Comparison of ENCODE assay signal across 23 cellular contexts in the genomic region with DNA sequence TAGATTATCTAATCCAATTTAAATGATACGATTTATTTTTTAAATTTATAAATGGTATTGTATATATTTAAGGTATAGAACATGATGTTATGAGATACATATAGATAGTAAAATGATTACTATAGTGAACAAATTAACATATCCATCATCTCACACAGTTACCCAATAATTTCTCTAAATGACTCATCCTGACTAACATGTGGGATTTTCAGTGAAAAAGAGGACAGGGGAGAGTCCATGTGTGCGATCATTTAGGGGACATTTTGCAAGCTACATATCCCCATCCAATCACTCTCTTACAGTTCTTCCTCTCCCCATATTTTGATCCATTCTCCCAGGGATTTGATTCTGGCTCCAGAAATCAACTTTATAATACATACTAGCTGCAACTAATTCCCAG.
DNase-seq lines count a peak whose midpoint lies in the region; ATAC-seq and TF ChIP-seq lines count a peak whose summit lies in the region.
"Had no signal": no experiment of that assay in that cellular context is flagged by ENCODE, and none has a peak within 500 bp of the region (broad histone marks: within the 10 kb centered on the region; RNA-seq: fewer than 3 reads in every experiment).

No MANE protein-coding gene starts in this region.

- peak overlapping the region; percentile 44 for H3K27ac Mint-ChIP-seq in activated T-helper 1 cell treated with anti-CD3 and anti-CD28 coated beads, Interleukin-12 subunit alpha, Interleukin-12 subunit beta, Interleukin-2, Interleukin-4 antibody, amounts not matched to agents 30 ng/mL and 10 ng/mL and 1 ng/mL, durations not matched to agents 14 hours and 24 hours and 36 hours
- H3K27ac Mint-ChIP-seq in activated CD8-positive, alpha-beta T cell treated with anti-CD3 and anti-CD28 coated beads for 36 hours, result no peak overlapping the region
- H3K27ac Mint-ChIP-seq: CD8-positive, alpha-beta T cell; memory B cell; progenitor cell of endocrine pancreas; type B pancreatic cell had no signal

- no peak overlapping the region for H3K4me3 ChIP-seq in foreskin fibroblast (ENCODE audit: low read depth in 1 of 2, low read length in 2 of 2)

- TF ChIP-seq CTCF in foreskin fibroblast (IDR thresholded peaks at IDR 0.05; ENCODE audit: low read depth, low read length), result no peak
- TF ChIP-seq CTCF in activated CD8-positive, alpha-beta T cell treated with anti-CD3 and anti-CD28 coated beads for 36 hours (IDR thresholded peaks at IDR 0.05), result no peak

- CTCF ChIA-PET in activated CD8-positive, alpha-beta T cell treated with anti-CD3 and anti-CD28 coated beads for 36 hours (lab: Charles Lee), result no interaction called here

- no peaks in the 10 kb centered on the region for H3K9me3 Mint-ChIP-seq in activated T-helper 1 cell treated with anti-CD3 and anti-CD28 coated beads, Interleukin-12 subunit alpha, Interleukin-12 subunit beta, Interleukin-2, Interleukin-4 antibody, amounts not matched to agents 30 ng/mL and 10 ng/mL and 1 ng/mL, durations not matched to agents 14 hours and 24 hours and 36 hours
- no peaks in the 10 kb centered on the region for H3K9me3 Mint-ChIP-seq in activated CD8-positive, alpha-beta T cell treated with anti-CD3 and anti-CD28 coated beads for 36 hours
- H3K9me3 Mint-ChIP-seq: CD8-positive, alpha-beta T cell; memory B cell; type B pancreatic cell had no signal

- POLR2A ChIA-PET in activated CD8-positive, alpha-beta T cell treated with anti-CD3 and anti-CD28 coated beads for 36 hours (lab: Charles Lee), result no interaction called here

- DNase-seq in ELR (ENCODE audit: low read depth) (peak; percentile 42), HCEC 1CT (peak; percentile 56), foreskin fibroblast (peak; percentile 10 to 34)
- no peak for DNase-seq in activated T-helper 1 cell treated with anti-CD3 and anti-CD28 coated beads, Interleukin-12 subunit alpha, Interleukin-12 subunit beta, Interleukin-2, Interleukin-4 antibody, amounts not matched to agents 30 ng/mL and 10 ng/mL and 1 ng/mL, durations not matched to agents 14 hours and 24 hours and 36 hours (ENCODE audit: low spot score)
- no peak for DNase-seq in activated CD8-positive, alpha-beta T cell treated with anti-CD3 and anti-CD28 coated beads for 36 hours
- DNase-seq: activated CD4-positive, alpha-beta T cell treated with anti-CD3 and anti-CD28 coated beads, Interleukin-2, amount 50 U/mL, for 4 hours; activated CD8-positive, alpha-beta memory T cell treated with anti-CD3 and anti-CD28 coated beads, Interleukin-2, amount 50 U/mL, for 4 hours; activated gamma-delta T cell treated with Interleukin-2 at 50 U/mL for 16 hours; brain microvascular endothelial cell; CD8-positive, alpha-beta T cell; GF-D8; KBM-7; left colon; NCI-H1092; NCI-H187 treated with DMSO at 0.1 percent for 48 hours; NCI-H526 treated with DMSO at 0.1 percent for 48 hours; T-helper 9 cell; WERI-Rb-1 had no signal

- H3K4me3 Mint-ChIP-seq in activated T-helper 1 cell treated with anti-CD3 and anti-CD28 coated beads, Interleukin-12 subunit alpha, Interleukin-12 subunit beta, Interleukin-2, Interleukin-4 antibody, amounts not matched to agents 30 ng/mL and 10 ng/mL and 1 ng/mL, durations not matched to agents 14 hours and 24 hours and 36 hours, result no peak overlapping the region
- H3K4me3 Mint-ChIP-seq in activated CD8-positive, alpha-beta T cell treated with anti-CD3 and anti-CD28 coated beads for 36 hours, result no peak overlapping the region
- H3K4me3 Mint-ChIP-seq: CD8-positive, alpha-beta T cell; memory B cell; type B pancreatic cell had no signal

- H3K36me3 Mint-ChIP-seq in activated T-helper 1 cell treated with anti-CD3 and anti-CD28 coated beads, Interleukin-12 subunit alpha, Interleukin-12 subunit beta, Interleukin-2, Interleukin-4 antibody, amounts not matched to agents 30 ng/mL and 10 ng/mL and 1 ng/mL, durations not matched to agents 14 hours and 24 hours and 36 hours (ENCODE audit: low read depth), result peaks cover 1% of the 10 kb centered on the region
- H3K36me3 Mint-ChIP-seq in activated CD8-positive, alpha-beta T cell treated with anti-CD3 and anti-CD28 coated beads for 36 hours (ENCODE audit: low read depth), result peaks cover 12% of the 10 kb centered on the region

- intact Hi-C loops in activated T-helper 1 cell treated with anti-CD3 and anti-CD28 coated beads, Interleukin-12 subunit alpha, Interleukin-12 subunit beta, Interleukin-2, Interleukin-4 antibody, amounts not matched to agents 30 ng/mL and 10 ng/mL and 1 ng/mL, durations not matched to agents 14 hours and 24 hours and 36 hours (cut with micrococcal nuclease), result loop anchor here (5.0 kb wide), 1 partner anchor 89 kb away; a partner anchor contains a TSS
- intact Hi-C loops in activated CD8-positive, alpha-beta T cell treated with anti-CD3 and anti-CD28 coated beads for 36 hours (cut with micrococcal nuclease), result no loop called here

- peaks cover 4% of the 10 kb centered on the region for H3K4me1 Mint-ChIP-seq in activated T-helper 1 cell treated with anti-CD3 and anti-CD28 coated beads, Interleukin-12 subunit alpha, Interleukin-12 subunit beta, Interleukin-2, Interleukin-4 antibody, amounts not matched to agents 30 ng/mL and 10 ng/mL and 1 ng/mL, durations not matched to agents 14 hours and 24 hours and 36 hours (ENCODE audit: low read depth)
- peaks cover 4% of the 10 kb centered on the region for H3K4me1 Mint-ChIP-seq in activated CD8-positive, alpha-beta T cell treated with anti-CD3 and anti-CD28 coated beads for 36 hours (ENCODE audit: low read depth)
- H3K4me1 Mint-ChIP-seq: memory B cell had no signal

- H3K27me3 Mint-ChIP-seq in activated T-helper 1 cell treated with anti-CD3 and anti-CD28 coated beads, Interleukin-12 subunit alpha, Interleukin-12 subunit beta, Interleukin-2, Interleukin-4 antibody, amounts not matched to agents 30 ng/mL and 10 ng/mL and 1 ng/mL, durations not matched to agents 14 hours and 24 hours and 36 hours (ENCODE audit: insufficient read depth), result no peaks in the 10 kb centered on the region
- no peaks in the 10 kb centered on the region for H3K27me3 Mint-ChIP-seq in activated CD8-positive, alpha-beta T cell treated with anti-CD3 and anti-CD28 coated beads for 36 hours
- H3K27me3 Mint-ChIP-seq: memory B cell, progenitor cell of endocrine pancreas, type B pancreatic cell had no signal

- ATAC-seq in GM21423 (IDR thresholded peaks at IDR 0.05; ENCODE audit: unreplicated experiment), result no peak
- ATAC-seq in activated CD8-positive, alpha-beta T cell treated with anti-CD3 and anti-CD28 coated beads for 36 hours, result no peak
- no peak for ATAC-seq in SK-N-SH treated with all-trans-retinoic acid at 6 μM for 48 hours
- ATAC-seq: CD8-positive, alpha-beta T cell; left colon had no signal

TF ChIP-seq in SK-N-SH treated with all-trans-retinoic acid at 6 μM for 48 hours, 23 proteins besides CTCF, POLR2A, EP300 and RAD21:
- no peak for TF ChIP-seq SNAI2 (CRISPR knock-in tag; IDR thresholded peaks at IDR 0.05)
- TF ChIP-seq ARNTL (CRISPR knock-in tag; IDR thresholded peaks at IDR 0.05; ENCODE audit: borderline replicate concordance, low read depth), result no peak
- TF ChIP-seq CSDC2 (CRISPR knock-in tag; IDR thresholded peaks at IDR 0.05), result no peak
- TF ChIP-seq ZC3H10 (CRISPR knock-in tag; IDR thresholded peaks at IDR 0.05), result no peak
- TF ChIP-seq ZFP30 (CRISPR knock-in tag; IDR thresholded peaks at IDR 0.05), result no peak
- no peak for TF ChIP-seq ISL1 (CRISPR knock-in tag; IDR thresholded peaks at IDR 0.05)

Comparison
In these comparisons a context has a peak if more than half of its experiments do, and no peak if none do; other contexts are left out.
1. DNase-seq: peak in ELR (single experiment), HCEC 1CT (single experiment) and foreskin fibroblast (2 of 2); none in activated T-helper 1 cell treated with anti-CD3 and anti-CD28 coated beads, Interleukin-12 subunit alpha, Interleukin-12 subunit beta, Interleukin-2, Interleukin-4 antibody, amounts not matched to agents 30 ng/mL and 10 ng/mL and 1 ng/mL, durations not matched to agents 14 hours and 24 hours and 36 hours (single experiment) and activated CD8-positive, alpha-beta T cell treated with anti-CD3 and anti-CD28 coated beads for 36 hours (single experiment).